ENCODE assay signal across 8 cellular contexts in the genomic region with DNA sequence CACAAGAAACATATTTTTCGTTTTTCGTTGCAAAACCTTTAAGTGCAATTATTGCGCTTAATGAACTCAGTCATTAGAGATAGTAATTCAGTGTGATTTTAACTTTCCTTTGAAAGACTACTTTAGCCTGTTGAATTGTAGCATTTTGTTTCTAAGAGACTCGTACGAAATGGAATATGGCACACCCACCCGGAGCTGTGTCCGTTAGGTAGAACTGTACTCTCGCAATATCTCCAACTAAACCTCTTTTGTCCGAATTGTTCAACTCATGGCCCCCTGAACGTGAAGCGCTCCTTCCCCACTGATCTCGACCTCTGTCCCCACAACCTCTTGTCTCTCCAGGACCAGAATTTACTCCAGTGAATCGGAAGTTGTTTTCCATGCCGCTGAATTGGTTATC. TPM values are rescaled to one million over a fixed set of nuclear protein-coding genes. Genes with fewer than 3 reads are reported as not detected.
DNase-seq lines count a peak whose midpoint lies in the region; ATAC-seq and TF ChIP-seq lines count a peak whose summit lies in the region.

No MANE protein-coding gene starts in this region.

- H3K4me3 Mint-ChIP-seq in effector memory CD8-positive, alpha-beta T cell: peak overlapping the region; percentile 88 to 91
- H3K4me3 Mint-ChIP-seq in memory B cell: peak overlapping the region; percentile 89

- peaks cover 6% of the 10 kb centered on the region for H3K36me3 ChIP-seq in HUES64 (ENCODE audit: insufficient read depth, low read length)
- H3K36me3 ChIP-seq in tibial nerve: peaks cover 0 to 5% (median 0%) of the 10 kb centered on the region in 3 donors

- no peak for TF ChIP-seq EP300 in tibial nerve (IDR thresholded peaks at IDR 0.05)

- H3K9me3 Mint-ChIP-seq in effector memory CD8-positive, alpha-beta T cell: peaks cover 0 to 6% of the 10 kb centered on the region in 2 donors
- H3K9me3 Mint-ChIP-seq in memory B cell: no peaks in the 10 kb centered on the region

- ATAC-seq in effector memory CD8-positive, alpha-beta T cell (replicated peaks): no peak
- ATAC-seq in memory B cell (ENCODE audit: low read depth) (no peak), GM18868 (IDR thresholded peaks at IDR 0.05; ENCODE audit: unreplicated experiment) (no peak)

- H3K27me3 Mint-ChIP-seq in effector memory CD8-positive, alpha-beta T cell: no peaks in the 10 kb centered on the region
- no peaks in the 10 kb centered on the region for H3K27me3 Mint-ChIP-seq in memory B cell

- H3K9ac ChIP-seq in HUES64 (ENCODE audit: low read depth, low read length): peak overlapping the region; percentile 87

- peaks cover 23 to 40% of the 10 kb centered on the region in 2 donors for H3K4me1 Mint-ChIP-seq in effector memory CD8-positive, alpha-beta T cell (ENCODE audit: low read depth in 2 of 2)
- H3K4me1 Mint-ChIP-seq in memory B cell: peaks cover 30% of the 10 kb centered on the region

- H3K4me1 ChIP-seq in HUES64 (ENCODE audit: insufficient read depth, low read length): peaks cover 27% of the 10 kb centered on the region
- peaks cover 0 to 39% (median 24%) of the 10 kb centered on the region in 4 donors for H3K4me1 ChIP-seq in tibial nerve

- peak overlapping the region; percentile 98 for H3K27ac ChIP-seq in HUES64 (ENCODE audit: low read depth, low read length)
- peak overlapping the region; percentile 91 to 97 (median 95) for H3K27ac ChIP-seq in tibial nerve

- H3K27ac Mint-ChIP-seq in effector memory CD8-positive, alpha-beta T cell: peak overlapping the region; percentile 97
- H3K27ac Mint-ChIP-seq in memory B cell: peak overlapping the region; percentile 95

- H3K9me3 ChIP-seq in HUES64 (ENCODE audit: insufficient read depth, low read depth, low read length) (no peaks in the 10 kb centered on the region), tibial nerve (no peaks in the 10 kb centered on the region)

- peaks cover 15% of the 10 kb centered on the region for H3K36me3 Mint-ChIP-seq in effector memory CD8-positive, alpha-beta T cell (ENCODE audit: insufficient read depth)
- H3K36me3 Mint-ChIP-seq in memory B cell: no peaks in the 10 kb centered on the region

- no peak for TF ChIP-seq CTCF in tibial nerve (IDR thresholded peaks at IDR 0.05)

- DNase-seq in DMS114 treated with DMSO at 0.1 percent for 48 hours (lab: John Stamatoyannopoulos, UW; ENCODE audit: unreplicated experiment) (peak; percentile 7), T1000 (lab: John Stamatoyannopoulos, UW) (peak; percentile 1), memory B cell (ENCODE audit: low spot score in 2 of 2) (peak in 1 of 2 donors; percentile 7), tibial nerve (ENCODE audit: low spot score in 2 of 2) (peak in 1 of 2 donors; percentile 30)
- peak in 1 of 3 experiments; percentile 10 for DNase-seq in effector memory CD8-positive, alpha-beta T cell
- no peak for DNase-seq in NK-92 treated with Interleukin-12 subunit alpha and Interleukin-12 subunit beta, amount 100 ng/mL, for 24 hours (lab: John Stamatoyannopoulos, UW)

- under 1% methylated on average over 14 of the region's 14 CpGs for WGBS in HUES64
- WGBS in tibial nerve, 2 donors: 0% methylated on average over 14 of the region's 14 CpGs

- H3K4me3 ChIP-seq in HUES64 (ENCODE audit: low read length): peak overlapping the region; percentile 83
- peak overlapping the region; percentile 57 to 73 (median 72) for H3K4me3 ChIP-seq in tibial nerve

- H3K27me3 ChIP-seq in HUES64 (ENCODE audit: insufficient read depth, low read length): no peaks in the 10 kb centered on the region
- H3K27me3 ChIP-seq in tibial nerve: no peaks in the 10 kb centered on the region

- TF ChIP-seq POLR2A in tibial nerve (IDR thresholded peaks at IDR 0.05): no peak

RNA-seq across cellular contexts. Expression of gene PCNX4, which starts 0.8 kb away (rescaled TPM):
- polyA plus RNA-seq in HUES64 (2013, experiment 1 of 2): 28.7 TPM
- 35.6 TPM for polyA plus RNA-seq in HUES64 (2013, experiment 2 of 2)
- total RNA-seq in tibial nerve: 10 to 100 TPM; 52.2 to 74.7 (median 62.9) TPM
